ENCODE assay signal across 1 cellular context in genomic region chr19:29596080-29596479, GRCh38.
TF ChIP-seq lines count a peak whose summit lies in the region.

No MANE protein-coding gene starts in this region.

TF ChIP-seq in WTC11, 78 proteins besides CTCF, POLR2A, EP300 and RAD21 (continued from another document):
- TF ChIP-seq ZNF121 (CRISPR knock-in tag; IDR thresholded peaks at IDR 0.05) (peak; percentile 63; the same call in 1 of the 2 replicates), RELA (CRISPR knock-in tag; IDR thresholded peaks at IDR 0.05; ENCODE audit: borderline replicate concordance) (no peak), NFE2L1 (CRISPR knock-in tag; IDR thresholded peaks at IDR 0.05) (no peak), PRRX2 (CRISPR knock-in tag; IDR thresholded peaks at IDR 0.05) (no peak), USF1 (CRISPR knock-in tag; IDR thresholded peaks at IDR 0.05) (no peak), ATF6 (CRISPR knock-in tag; IDR thresholded peaks at IDR 0.05) (no peak), EMX1 (CRISPR knock-in tag; IDR thresholded peaks at IDR 0.05) (no peak), SP1 (CRISPR knock-in tag; conservative IDR thresholded peaks at IDR 0.05) (0 out of 2 replicates have a peak, but pooled peaks have one; percentile 19), ZNF423 (CRISPR knock-in tag; IDR thresholded peaks at IDR 0.05) (peak; percentile 85), MYBL2 (CRISPR knock-in tag; IDR thresholded peaks at IDR 0.05) (no peak), ATF2 (CRISPR knock-in tag; IDR thresholded peaks at IDR 0.05; ENCODE audit: borderline replicate concordance, low read depth) (no peak), USF2 (CRISPR knock-in tag; IDR thresholded peaks at IDR 0.05) (no peak)
TF ChIP-seq in WTC11: peak in this region for 3.
